14 cellular contexts compared by ENCODE assay signal in genomic region chr2:237599465-237600110, GRCh38. TPM values are rescaled to one million over a fixed set of nuclear protein-coding genes. Genes with fewer than 3 reads are reported as not detected.
DNase-seq lines count a peak whose midpoint lies in the region; ATAC-seq and TF ChIP-seq lines count a peak whose summit lies in the region.
"Had no signal": no experiment of that assay in that cellular context is flagged by ENCODE, and none has a peak within 500 bp of the region (broad histone marks: within the 10 kb centered on the region; RNA-seq: fewer than 3 reads in every experiment).

No MANE protein-coding gene starts in this region.

- intact Hi-C loops in Panc1 (cut with micrococcal nuclease; ENCODE audit: unreplicated experiment) (loop anchor here (10.0 kb wide), 1 partner anchor 145 kb away; no protein-coding TSS in a partner anchor), thyroid gland (cut with DNase I) (no loop called here)

- ATAC-seq in Panc1 (no peak), naive B cell (ENCODE audit: low read depth in 2 of 2) (no peak)
- ATAC-seq: K562 had no signal

- H3K9me3 ChIP-seq in Panc1 (ENCODE audit: control insufficient read depth, insufficient read depth, low read depth, low read length) (no peaks in the 10 kb centered on the region), endodermal cell (ENCODE audit: control insufficient read depth, low read length) (peaks cover 1% of the 10 kb centered on the region), thyroid gland (no peaks in the 10 kb centered on the region), HAP-1 (no peaks in the 10 kb centered on the region)

- H3K4me1 ChIP-seq in Panc1 (ENCODE audit: control insufficient read depth, insufficient read depth, low read length) (peaks cover 16% of the 10 kb centered on the region), endodermal cell (ENCODE audit: control insufficient read depth, insufficient read depth, low read length) (peaks cover 33% of the 10 kb centered on the region), thyroid gland (peaks cover 22 to 23% of the 10 kb centered on the region in 2 donors), HAP-1 (no peaks in the 10 kb centered on the region)

- no peak overlapping the region for H3K9ac ChIP-seq in endodermal cell (ENCODE audit: extremely low read depth, low read length, poor library complexity, severe bottlenecking)

- in situ Hi-C loops in Panc1 (cut with HindIII; ENCODE audit: low pct_unique_long_range_greater_than_20kb, low sequenced_read_pairs): no loop called here
- in situ Hi-C loops in HAP-1 (cut with MboI; ENCODE audit: low sequenced_read_pairs): no loop called here

- POLR2A ChIA-PET in Panc1 (lab: Charles Lee): no interaction called here

- H3K36me3 Mint-ChIP-seq in endodermal cell (ENCODE audit: low read depth): peaks cover 14% of the 10 kb centered on the region
- H3K36me3 Mint-ChIP-seq in naive B cell: no peaks in the 10 kb centered on the region
- H3K36me3 Mint-ChIP-seq: activated naive CD8-positive, alpha-beta T cell had no signal

- H3K4me3 ChIP-seq in Panc1 (ENCODE audit: low read depth in 2 of 2, low read length in 2 of 2): no peak overlapping the region
- H3K4me3 ChIP-seq in endodermal cell (ENCODE audit: low read length): no peak overlapping the region
- H3K4me3 ChIP-seq in thyroid gland (replicated peaks in 1 of 3): no peak overlapping the region
- H3K4me3 ChIP-seq in HAP-1: no peak overlapping the region
- H3K4me3 ChIP-seq: K562 had no signal

- no peaks in the 10 kb centered on the region for H3K27me3 ChIP-seq in Panc1 (ENCODE audit: control insufficient read depth, insufficient read depth, low read length)
- H3K27me3 ChIP-seq in endodermal cell (ENCODE audit: control insufficient read depth, insufficient read depth, low read length, poor library complexity, severe bottlenecking): no peaks in the 10 kb centered on the region
- H3K27me3 ChIP-seq in thyroid gland: no peaks in the 10 kb centered on the region
- no peaks in the 10 kb centered on the region for H3K27me3 ChIP-seq in HAP-1 (ENCODE audit: low read depth)

- H3K4me1 Mint-ChIP-seq in endodermal cell (peaks cover 73% of the 10 kb centered on the region), naive B cell (peaks cover 20 to 34% (median 32%) of the 10 kb centered on the region in 3 donors)

- no peak for TF ChIP-seq POLR2A in thyroid gland (IDR thresholded peaks at IDR 0.05)

- H3K27me3 Mint-ChIP-seq in endodermal cell (ENCODE audit: insufficient read depth) (no peaks in the 10 kb centered on the region), naive B cell (no peaks in the 10 kb centered on the region)
- H3K27me3 Mint-ChIP-seq: activated naive CD8-positive, alpha-beta T cell had no signal

- no TSS peak for BruUV-seq in Panc1 (replicated peaks; lab: Mats Ljungman, UMichigan)

- DNase-seq in Panc1 (ENCODE audit: low read depth, low spot score) (no peak), endodermal cell (no peak), naive B cell (no peak), thyroid gland (no peak), HAP-1 (ENCODE audit: low spot score in 2 of 2) (no peak)
- DNase-seq in activated CD8-positive, alpha-beta memory T cell treated with anti-CD3 and anti-CD28 coated beads, Interleukin-2, amount 50 U/mL, for 4 hours: no peak
- DNase-seq in activated CD4-positive, alpha-beta T cell treated with anti-CD3 and anti-CD28 coated beads, Interleukin-2, amount 50 U/mL, for 1 hour: no peak
- DNase-seq: DMS153, NCI-H1930 had no signal

- no peaks in the 10 kb centered on the region for H3K36me3 ChIP-seq in Panc1 (ENCODE audit: control insufficient read depth, insufficient read depth, low read length)
- peaks cover 19% of the 10 kb centered on the region for H3K36me3 ChIP-seq in endodermal cell (ENCODE audit: control insufficient read depth, insufficient read depth, low read length)
- no peaks in the 10 kb centered on the region for H3K36me3 ChIP-seq in thyroid gland
- H3K36me3 ChIP-seq in HAP-1 (replicated peaks): no peaks in the 10 kb centered on the region

- H3K4me3 Mint-ChIP-seq in endodermal cell: no peak overlapping the region
- H3K4me3 Mint-ChIP-seq in naive B cell: peak overlapping the region in 1 of 8 donors; percentile 16
- H3K4me3 Mint-ChIP-seq: activated naive CD8-positive, alpha-beta T cell; T-helper 1 cell treated with Interleukin-12 subunit alpha and Interleukin-12 subunit beta and Interleukin-4 antibody, amounts not matched to agents 30 μg/mL and 1 μg/mL, for 36 hours had no signal

- peak overlapping the region; percentile 80 for H3K27ac Mint-ChIP-seq in endodermal cell
- H3K27ac Mint-ChIP-seq in naive B cell: peak overlapping the region in 4 of 6 donors; percentile 52 to 97 (median 82)
- H3K27ac Mint-ChIP-seq: activated naive CD8-positive, alpha-beta T cell; T-helper 1 cell treated with Interleukin-12 subunit alpha and Interleukin-12 subunit beta and Interleukin-4 antibody, amounts not matched to agents 30 μg/mL and 1 μg/mL, for 36 hours had no signal

- TF ChIP-seq CTCF in Panc1 (IDR thresholded peaks at IDR 0.05) (no peak), endodermal cell (conservative IDR thresholded peaks at IDR 0.05) (no peak), thyroid gland (IDR thresholded peaks at IDR 0.05) (no peak)

- 92 to 95% methylated on average over 9 of the region's 9 CpGs for WGBS in endodermal cell (ENCODE audit: insufficient coverage in 1 of 2, insufficient read length in 1 of 2), 2 experiments
- WGBS in thyroid gland, 2 donors: 63 to 72% methylated on average over 9 of the region's 9 CpGs

- CTCF ChIA-PET in Panc1 (lab: Charles Lee): interaction anchor here (1.4 kb wide), 1 partner anchor 7 kb away, joined by 3 read pairs; no protein-coding TSS in a partner anchor

- H3K27ac ChIP-seq in Panc1 (ENCODE audit: low read length) (peak overlapping the region; percentile 52; the same call in 1 of the 2 replicates), endodermal cell (ENCODE audit: low read depth, low read length) (no peak overlapping the region), thyroid gland (peak overlapping the region; percentile 38 to 70 (median 38))

- H3K9me3 Mint-ChIP-seq in endodermal cell: peaks cover 9% of the 10 kb centered on the region
- H3K9me3 Mint-ChIP-seq in naive B cell: peaks cover 0 to 2% (median 0%) of the 10 kb centered on the region in 7 donors
- H3K9me3 Mint-ChIP-seq: T-helper 1 cell treated with Interleukin-12 subunit alpha and Interleukin-12 subunit beta and Interleukin-4 antibody, amounts not matched to agents 30 μg/mL and 1 μg/mL, for 36 hours had no signal

RNA-seq across cellular contexts. Expression of gene RAB17, which starts 9.1 kb away (rescaled TPM):
- total RNA-seq in Panc1 (2021; ENCODE audit: unreplicated experiment) (23.6 TPM), endodermal cell (100 to 1,000 TPM; 235 to 369 TPM), thyroid gland (10 to 100 TPM; 37.6 to 88.1 (median 70.1) TPM)
- polyA plus RNA-seq in Panc1 (2012; ENCODE audit: insufficient read length): 8.5 TPM
- 37.5 TPM for polyA plus RNA-seq in endodermal cell (2013, experiment 1 of 2)
- 35.9 TPM for polyA plus RNA-seq in endodermal cell (2013, experiment 2 of 2)
- polyA plus RNA-seq in naive B cell (ENCODE audit: low read depth in 6 of 6): not detected
- total RNA-seq: activated CD8-positive, alpha-beta memory T cell treated with anti-CD3 and anti-CD28 coated beads for 36 hours had no signal
- polyA plus RNA-seq: K562 had no signal

RNA-seq across cellular contexts. Expression of gene LRRFIP1, which starts 27.8 kb away (rescaled TPM):
- 121 TPM for total RNA-seq in Panc1 (2021; ENCODE audit: unreplicated experiment)
- polyA plus RNA-seq in Panc1 (2012; ENCODE audit: insufficient read length): 61.9 TPM
- total RNA-seq in endodermal cell: 100 to 1,000 TPM; 102 to 132 TPM
- 54.2 TPM for polyA plus RNA-seq in endodermal cell (2013, experiment 1 of 2)
- polyA plus RNA-seq in endodermal cell (2013, experiment 2 of 2): 58.4 TPM
- 10 to 100 TPM; 45.8 to 88.7 (median 68.2) TPM for polyA plus RNA-seq in naive B cell (ENCODE audit: low read depth in 6 of 6)
- 100 to 1,000 TPM in 2 of 4 donors, 10 to 100 TPM in 2; 76.1 to 113 (median 96.6) TPM for total RNA-seq in thyroid gland

RNA-seq across cellular contexts. Expression of gene PRLH, which starts 33.2 kb away (rescaled TPM):
- total RNA-seq in Panc1 (2021; ENCODE audit: unreplicated experiment) (not detected), endodermal cell (not detected), thyroid gland (not detected)
- not detected for polyA plus RNA-seq in Panc1 (2012; ENCODE audit: insufficient read length)
- not detected for polyA plus RNA-seq in endodermal cell (2013, experiment 1 of 2)
- polyA plus RNA-seq in endodermal cell (2013, experiment 2 of 2): not detected
- polyA plus RNA-seq in naive B cell (ENCODE audit: low read depth in 6 of 6): not detected
- total RNA-seq: activated CD8-positive, alpha-beta memory T cell treated with anti-CD3 and anti-CD28 coated beads for 36 hours; K562; myocyte had no signal
- polyA plus RNA-seq: K562 had no signal
